Comparison of ENCODE assay signal across 1 cellular context in genomic region chr12:132624910-132625630, GRCh38.
TF ChIP-seq lines count a peak whose summit lies in the region.

No MANE protein-coding gene starts in this region.

TF ChIP-seq in HEK293, 187 proteins besides CTCF, POLR2A, EP300 and RAD21 (continued from another document):
- TF ChIP-seq ZNF214 (tag by site-specific recombination; IDR thresholded peaks at IDR 0.05; ENCODE audit: borderline replicate concordance), result no peak
- TF ChIP-seq ZNF24 (tag by site-specific recombination; IDR thresholded peaks at IDR 0.05), result no peak
- peak; percentile 44; the same call in 1 of the 2 replicates for TF ChIP-seq ZFHX2 (tag by site-specific recombination; conservative IDR thresholded peaks at IDR 0.05)
- 0 out of 2 replicates have a peak, but pooled peaks have one; percentile 13 for TF ChIP-seq ZNF398 (tag by site-specific recombination; IDR thresholded peaks at IDR 0.05)
- TF ChIP-seq ZBTB8A (tag by site-specific recombination; IDR thresholded peaks at IDR 0.05), result no peak
- no peak for TF ChIP-seq ZNF837 (tag by site-specific recombination; IDR thresholded peaks at IDR 0.05)
- TF ChIP-seq ZNF518A (tag by site-specific recombination; conservative IDR thresholded peaks at IDR 0.05; ENCODE audit: low read depth), result no peak
- TF ChIP-seq ZBTB6 (tag by site-specific recombination; IDR thresholded peaks at IDR 0.05), result no peak
